Comparison of ENCODE assay signal across 16 cellular contexts in the genomic region with DNA sequence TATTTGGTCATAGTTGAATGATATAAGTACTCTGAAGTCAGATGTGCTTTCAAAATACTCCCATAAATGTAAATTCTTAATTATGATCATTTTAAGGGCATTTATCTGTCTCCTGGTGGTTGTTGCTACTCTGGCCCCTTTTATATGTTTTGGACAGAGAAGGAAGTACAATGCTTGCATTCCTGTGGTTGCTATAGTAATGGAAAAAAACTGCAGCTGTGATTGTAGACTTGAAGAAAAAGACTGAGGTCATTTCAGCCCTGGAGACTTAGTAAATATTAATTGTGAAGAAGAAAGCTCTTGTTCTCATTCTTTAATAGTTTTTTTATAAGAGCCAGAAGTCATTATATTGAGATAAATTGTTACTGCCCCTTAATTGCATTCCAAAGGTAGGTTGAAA.
DNase-seq lines count a peak whose midpoint lies in the region; ATAC-seq and TF ChIP-seq lines count a peak whose summit lies in the region.
"Had no signal": no experiment of that assay in that cellular context is flagged by ENCODE, and none has a peak within 500 bp of the region (broad histone marks: within the 10 kb centered on the region; RNA-seq: fewer than 3 reads in every experiment).

No MANE protein-coding gene starts in this region.

- CTCF ChIA-PET in A673 (lab: Charles Lee) = no interaction called here

- no peak overlapping the region for H3K27ac Mint-ChIP-seq in stimulated activated naive CD8-positive, alpha-beta T cell treated with anti-CD3 and anti-CD28 coated beads, Interleukin-15, amount 100 ng/mL, for 72 hours
- H3K27ac Mint-ChIP-seq: activated T-cell treated with anti-CD3 and anti-CD28 coated beads, Interleukin-2, amount 50 U/mL, for 24 hours had no signal

- H3K9me3 Mint-ChIP-seq in stimulated activated naive CD8-positive, alpha-beta T cell treated with anti-CD3 and anti-CD28 coated beads, Interleukin-15, amount 100 ng/mL, for 72 hours = peaks cover 0 to 8% of the 10 kb centered on the region in 2 donors

- H3K4me3 Mint-ChIP-seq in stimulated activated naive CD8-positive, alpha-beta T cell treated with anti-CD3 and anti-CD28 coated beads, Interleukin-15, amount 100 ng/mL, for 72 hours = no peak overlapping the region
- H3K4me3 Mint-ChIP-seq: activated T-cell treated with anti-CD3 and anti-CD28 coated beads, Interleukin-2, amount 50 U/mL, for 24 hours had no signal

- H3K27me3 ChIP-seq in A673 (replicated peaks; ENCODE audit: insufficient read depth, low read depth, low read length, poor library complexity) = no peaks in the 10 kb centered on the region
- H3K27me3 ChIP-seq in HAP-1 (ENCODE audit: low read depth) = no peaks in the 10 kb centered on the region
- H3K27me3 ChIP-seq: MG63, right lobe of liver, tibial nerve had no signal

- no peaks in the 10 kb centered on the region for H3K4me1 Mint-ChIP-seq in stimulated activated naive CD8-positive, alpha-beta T cell treated with anti-CD3 and anti-CD28 coated beads, Interleukin-15, amount 100 ng/mL, for 72 hours

- in situ Hi-C loops in HAP-1 (cut with MboI; ENCODE audit: low sequenced_read_pairs) = no loop called here

- POLR2A ChIA-PET in A673 (lab: Charles Lee; ENCODE audit: low non-redundant PET) = no interaction called here

- DNase-seq in A673 (ENCODE audit: low spot score) = peak; percentile 39
- DNase-seq in HAP-1 (ENCODE audit: low spot score in 2 of 2) = peak; percentile 16 to 81
- DNase-seq in amniotic stem cell (lab: John Stamatoyannopoulos, UW) = peak; percentile 26
- DNase-seq in iris pigment epithelial cell (ENCODE audit: low read depth) = peak; percentile 93
- DNase-seq in SK-N-DZ (ENCODE audit: low spot score) = no peak
- DNase-seq in LoVo (ENCODE audit: low spot score) = no peak
- DNase-seq in T-helper 2 cell = no peak
- DNase-seq in stimulated activated naive CD8-positive, alpha-beta T cell treated with anti-CD3 and anti-CD28 coated beads, Interleukin-15, amount 100 ng/mL, for 72 hours = no peak
- DNase-seq: activated T-cell treated with anti-CD3 and anti-CD28 coated beads, Interleukin-2, amount 50 U/mL, for 24 hours; MG63; midbrain; NCI-H446; right lobe of liver; Right ventricle myocardium superior had no signal

- H3K4me1 ChIP-seq in A673 (ENCODE audit: insufficient read depth, low read length, poor library complexity, severe bottlenecking) = peaks cover 9% of the 10 kb centered on the region
- peaks cover 15% of the 10 kb centered on the region for H3K4me1 ChIP-seq in HAP-1
- H3K4me1 ChIP-seq: A549, right lobe of liver, tibial nerve had no signal

- no peaks in the 10 kb centered on the region for H3K27me3 Mint-ChIP-seq in stimulated activated naive CD8-positive, alpha-beta T cell treated with anti-CD3 and anti-CD28 coated beads, Interleukin-15, amount 100 ng/mL, for 72 hours
- H3K27me3 Mint-ChIP-seq: activated T-cell treated with anti-CD3 and anti-CD28 coated beads, Interleukin-2, amount 50 U/mL, for 24 hours had no signal

- BruUV-seq in A673 (replicated peaks; lab: Mats Ljungman, UMichigan) = no TSS peak

- no peak overlapping the region for H3K27ac ChIP-seq in A673 (ENCODE audit: low read depth, low read length, poor library complexity, severe bottlenecking)
- H3K27ac ChIP-seq: A549, right lobe of liver, tibial nerve had no signal

- no peak for TF ChIP-seq CTCF in A673 (conservative IDR thresholded peaks at IDR 0.05; ENCODE audit: low read depth, low read length)

- no peak for ATAC-seq in stimulated activated naive CD8-positive, alpha-beta T cell treated with anti-CD3 and anti-CD28 coated beads, Interleukin-15, amount 100 ng/mL, for 72 hours
- ATAC-seq: A549, right lobe of liver had no signal

- intact Hi-C loops in A673 (cut with micrococcal nuclease; ENCODE audit: unreplicated experiment) = no loop called here

- H3K9me3 ChIP-seq in A673 (ENCODE audit: low read depth, low read length, poor library complexity, severe bottlenecking) (peaks cover 4% of the 10 kb centered on the region), HAP-1 (no peaks in the 10 kb centered on the region)
- H3K9me3 ChIP-seq: A549, MG63, right lobe of liver had no signal

- H3K36me3 ChIP-seq in A673 (ENCODE audit: insufficient read depth, low read length, poor library complexity, severe bottlenecking) = no peaks in the 10 kb centered on the region
- H3K36me3 ChIP-seq in HAP-1 (replicated peaks) = no peaks in the 10 kb centered on the region
- H3K36me3 ChIP-seq: MG63, right lobe of liver, tibial nerve had no signal

- H3K4me3 ChIP-seq in A673 (ENCODE audit: low read depth, low read length, poor library complexity, severe bottlenecking) = no peak overlapping the region
- no peak overlapping the region for H3K4me3 ChIP-seq in HAP-1
- H3K4me3 ChIP-seq: A549, MG63, right lobe of liver, tibial nerve had no signal

Comparison
In these comparisons a context has a peak if more than half of its experiments do, and no peak if none do; other contexts are left out.
1. DNase-seq: peak in A673 (single experiment), HAP-1 (2 of 2), amniotic stem cell (single experiment) and iris pigment epithelial cell (single experiment); none in SK-N-DZ (single experiment), LoVo (single experiment), T-helper 2 cell (0 of 5) and stimulated activated naive CD8-positive, alpha-beta T cell treated with anti-CD3 and anti-CD28 coated beads, Interleukin-15, amount 100 ng/mL, for 72 hours (0 of 2).